ENCODE assay signal across 19 cellular contexts in the genomic region with DNA sequence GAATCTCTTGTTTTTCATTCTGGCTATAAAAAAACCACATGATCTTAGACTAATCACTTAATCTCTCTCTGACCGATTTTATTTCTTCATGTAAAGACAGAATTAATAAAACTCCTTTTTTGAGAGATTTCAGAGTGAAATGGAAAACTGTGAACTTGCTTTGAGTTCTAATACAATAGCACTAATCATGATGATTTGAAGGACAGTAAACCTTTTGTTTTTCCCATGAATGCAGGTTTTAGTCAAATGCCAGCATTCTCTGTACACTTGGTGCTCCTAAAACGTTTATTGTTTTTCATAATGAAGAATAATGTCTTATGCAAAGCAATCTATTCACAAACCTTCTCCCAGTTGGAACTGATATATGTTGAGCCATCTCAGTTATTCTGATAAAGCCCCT.
A peak's percentile ranks its signal among the peaks of the same experiment; 100 is the strongest.
DNase-seq lines count a peak whose midpoint lies in the region; ATAC-seq, FAIRE-seq and TF ChIP-seq lines count a peak whose summit lies in the region.
"Had no signal": no experiment of that assay in that cellular context is flagged by ENCODE, and none has a peak within 500 bp of the region (broad histone marks: within the 10 kb centered on the region; RNA-seq: fewer than 3 reads in every experiment).

No MANE protein-coding gene starts in this region.

- in situ Hi-C loops in SK-MEL-5 (cut with HindIII; ENCODE audit: low pct_unique_long_range_greater_than_20kb, low sequenced_read_pairs) = no loop called here

- FAIRE-seq in frontal cortex (lab: Jason Lieb, UNC) (peak; percentile 94), H54 (lab: Jason Lieb, UNC) (no peak), urothelium cell line (lab: Jason Lieb, UNC) (no peak)
- FAIRE-seq: A204.1, D721Med, GM12892, GM19239, H1 had no signal

- TF ChIP-seq POLR2A in H54 (IDR thresholded peaks at IDR 0.05; ENCODE audit: low read depth, low read length) = no peak

- DNase-seq in SK-MEL-5 (ENCODE audit: low read depth, low spot score) = peak; percentile 19
- DNase-seq in frontal cortex (ENCODE audit: low spot score in 2 of 2) = peak in 1 of 2 donors; percentile 7
- DNase-seq in midbrain (lab: John Stamatoyannopoulos, UW) = peak; percentile 82
- peak; percentile 95 for DNase-seq in superior temporal gyrus (ENCODE audit: extremely low spot score)
- DNase-seq in activated CD8-positive, alpha-beta memory T cell treated with anti-CD3 and anti-CD28 coated beads for 24 hours = no peak
- no peak for DNase-seq in H54 (ENCODE audit: insufficient read length, low spot score)
- DNase-seq in urothelium cell line (ENCODE audit: low spot score) = no peak
- DNase-seq: BE2C; CD4-positive, alpha-beta memory T cell; DMS153; DMS79 treated with DMSO at 0.1 percent for 48 hours; EL had no signal

- no peak for ATAC-seq in HG02798 (IDR thresholded peaks at IDR 0.05; ENCODE audit: poor library complexity, unreplicated experiment)
- ATAC-seq: HCT116 had no signal

Comparison
In these comparisons a context has a peak if more than half of its experiments do, and no peak if none do; other contexts are left out.
1. DNase-seq: peak in SK-MEL-5 (single experiment), midbrain (single experiment) and superior temporal gyrus (single experiment); none in activated CD8-positive, alpha-beta memory T cell treated with anti-CD3 and anti-CD28 coated beads for 24 hours (single experiment), H54 (single experiment) and urothelium cell line (single experiment).